Comparison of ENCODE assay signal across 26 cellular contexts in the genomic region with DNA sequence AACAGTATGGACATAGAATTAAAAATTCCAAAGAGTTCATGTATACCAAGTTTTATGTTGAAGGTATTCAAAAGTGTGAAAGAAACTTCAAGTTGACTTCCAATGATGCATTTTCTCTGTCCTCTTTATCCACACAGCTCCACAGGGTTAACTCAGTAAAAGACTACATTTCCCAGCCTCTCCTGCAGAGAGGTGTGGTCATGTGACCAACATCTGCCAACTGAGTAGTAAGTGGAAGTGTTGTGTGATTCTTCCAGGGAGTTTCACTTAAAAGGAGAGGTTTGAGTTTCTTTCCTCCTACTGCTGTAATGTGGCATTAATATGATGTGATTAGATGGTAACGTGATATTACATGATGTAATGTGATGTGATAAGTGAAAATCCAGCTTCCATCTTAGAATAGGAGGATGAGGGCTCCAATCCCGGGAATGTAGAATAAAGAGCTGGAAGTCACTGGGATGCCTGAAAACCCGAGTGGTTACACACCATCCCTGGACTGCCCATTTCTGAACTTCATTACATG.
DNase-seq lines count a peak whose midpoint lies in the region; ATAC-seq and TF ChIP-seq lines count a peak whose summit lies in the region.
"Had no signal": no experiment of that assay in that cellular context is flagged by ENCODE, and none has a peak within 500 bp of the region (broad histone marks: within the 10 kb centered on the region; RNA-seq: fewer than 3 reads in every experiment).

No MANE protein-coding gene starts in this region.

- H3K27ac ChIP-seq in GM23338 (ENCODE audit: low read depth): no peak overlapping the region
- no peak overlapping the region for H3K27ac ChIP-seq in CD8-positive, alpha-beta T cell (ENCODE audit: low read depth, low read length)
- H3K27ac ChIP-seq: adrenal gland, colonic mucosa, WERI-Rb-1 had no signal

- H3K36me3 ChIP-seq in BE2C: no peaks in the 10 kb centered on the region
- H3K36me3 ChIP-seq in GM23338 (ENCODE audit: insufficient read depth): no peaks in the 10 kb centered on the region
- no peaks in the 10 kb centered on the region for H3K36me3 ChIP-seq in CD8-positive, alpha-beta T cell (ENCODE audit: insufficient read depth, low read length)
- H3K36me3 ChIP-seq: adrenal gland, colonic mucosa, WERI-Rb-1 had no signal

- DNase-seq in BE2C (no peak), GM23338 (ENCODE audit: low spot score) (peak; percentile 62), NB4 (ENCODE audit: low read depth) (peak; percentile 6), choroid plexus epithelial cell (ENCODE audit: low read depth) (peak; percentile 21), SK-N-DZ (ENCODE audit: low spot score) (no peak), DMS 273 (lab: John Stamatoyannopoulos, UW; ENCODE audit: unreplicated experiment) (no peak)
- DNase-seq in CD8-positive, alpha-beta T cell: no peak
- DNase-seq: activated CD4-positive, alpha-beta T cell treated with anti-CD3 and anti-CD28 coated beads, Interleukin-2, amount 10 ng/mL, durations not matched to agents 7 days and 5 days; activated naive CD4-positive, alpha-beta T cell treated with Interleukin-2 at 50 U/mL for 16 hours; activated T-cell treated with anti-CD3 and anti-CD28 coated beads, Interleukin-2, amount 50 U/mL, for 48 hours; adrenal gland; colonic mucosa; DMS 273 treated with DMSO at 0.1 percent for 48 hours; foreskin melanocyte; left ventricle myocardium superior; midbrain; NCI-H1436; NCI-H2107; retina; WERI-Rb-1 had no signal

- H3K4me1 ChIP-seq in BE2C: no peaks in the 10 kb centered on the region
- H3K4me1 ChIP-seq in GM23338 (ENCODE audit: insufficient read depth): no peaks in the 10 kb centered on the region
- H3K4me1 ChIP-seq in CD8-positive, alpha-beta T cell (ENCODE audit: insufficient read depth, low read length): no peaks in the 10 kb centered on the region
- H3K4me1 ChIP-seq: adrenal gland, colonic mucosa had no signal

- no peaks in the 10 kb centered on the region for H3F3A ChIP-seq in GM23338 (replicated peaks; ENCODE audit: low read depth)

- TF ChIP-seq POLR2A in NB4 (IDR thresholded peaks at IDR 0.05; ENCODE audit: extremely low read depth, insufficient read length): no peak

- no peak overlapping the region for H3K27ac Mint-ChIP-seq in GM23338
- no peak overlapping the region for H3K27ac Mint-ChIP-seq in CD8-positive, alpha-beta T cell
- H3K27ac Mint-ChIP-seq: activated CD4-positive, alpha-beta T cell treated with anti-CD3 and anti-CD28 coated beads, Interleukin-2, amount 10 ng/mL, durations not matched to agents 7 days and 5 days; natural killer cell treated with Interleukin-12 subunit alpha and Interleukin-12 subunit beta and Interleukin-15 and Interleukin-18, amount 100 ng/mL, for 72 hours; T-helper 2 cell treated with Interferon-gamma antibody and Interleukin-4, amounts not matched to agents 5 μg/mL and 100 μg/mL, for 36 hours had no signal

- CTCF ChIA-PET in CD8-positive, alpha-beta T cell (lab: Charles Lee): no interaction called here

- H3K27me3 ChIP-seq in BE2C (no peaks in the 10 kb centered on the region), GM23338 (ENCODE audit: insufficient read depth) (no peaks in the 10 kb centered on the region)
- H3K27me3 ChIP-seq in CD8-positive, alpha-beta T cell (ENCODE audit: insufficient read depth, low read length): no peaks in the 10 kb centered on the region
- H3K27me3 ChIP-seq: adrenal gland, colonic mucosa had no signal

- no peaks in the 10 kb centered on the region for H4K20me1 ChIP-seq in GM23338 (replicated peaks; ENCODE audit: insufficient read depth)

- H3K9me3 Mint-ChIP-seq in GM23338: no peaks in the 10 kb centered on the region
- H3K9me3 Mint-ChIP-seq in CD8-positive, alpha-beta T cell: peaks cover 6% of the 10 kb centered on the region
- H3K9me3 Mint-ChIP-seq: activated CD4-positive, alpha-beta T cell treated with anti-CD3 and anti-CD28 coated beads, Interleukin-2, amount 10 ng/mL, durations not matched to agents 7 days and 5 days; natural killer cell treated with Interleukin-12 subunit alpha and Interleukin-12 subunit beta and Interleukin-15 and Interleukin-18, amount 100 ng/mL, for 72 hours; T-helper 2 cell treated with Interferon-gamma antibody and Interleukin-4, amounts not matched to agents 5 μg/mL and 100 μg/mL, for 36 hours had no signal

- TF ChIP-seq CTCF in BE2C (IDR thresholded peaks at IDR 0.05; ENCODE audit: low read depth, low read length): no peak
- no peak for TF ChIP-seq CTCF in GM23338 (conservative IDR thresholded peaks at IDR 0.05; ENCODE audit: low read depth in 2 of 2)
- TF ChIP-seq CTCF in NB4 (IDR thresholded peaks at IDR 0.05; ENCODE audit: low read depth, low read length): no peak
- TF ChIP-seq CTCF in choroid plexus epithelial cell (conservative IDR thresholded peaks at IDR 0.05; ENCODE audit: low read depth, low read length): no peak
- TF ChIP-seq CTCF in CD8-positive, alpha-beta T cell (IDR thresholded peaks at IDR 0.05): no peak

- ATAC-seq in GM23338: peak; percentile 76
- ATAC-seq in CD8-positive, alpha-beta T cell: no peak
- ATAC-seq: esophagus mucosa; left ventricle myocardium superior; natural killer cell treated with Interleukin-12 subunit alpha and Interleukin-12 subunit beta and Interleukin-15 and Interleukin-18, amount 100 ng/mL, for 72 hours; Panc1 had no signal

- no peak overlapping the region for H3K4me3 Mint-ChIP-seq in GM23338
- H3K4me3 Mint-ChIP-seq in CD8-positive, alpha-beta T cell: no peak overlapping the region
- H3K4me3 Mint-ChIP-seq: activated CD4-positive, alpha-beta T cell treated with anti-CD3 and anti-CD28 coated beads, Interleukin-2, amount 10 ng/mL, durations not matched to agents 7 days and 5 days; CD14-positive monocyte; natural killer cell treated with Interleukin-12 subunit alpha and Interleukin-12 subunit beta and Interleukin-15 and Interleukin-18, amount 100 ng/mL, for 72 hours; T-helper 2 cell treated with Interferon-gamma antibody and Interleukin-4, amounts not matched to agents 5 μg/mL and 100 μg/mL, for 36 hours had no signal

- POLR2A ChIA-PET in CD8-positive, alpha-beta T cell (lab: Charles Lee): no interaction called here

- no peak overlapping the region for H3K4me2 ChIP-seq in GM23338
- H3K4me2 ChIP-seq: smooth muscle cell had no signal

- H3K4me3 ChIP-seq in BE2C (ENCODE audit: low read depth, low read length) (peak overlapping the region; percentile 23; the same call in 1 of the 2 replicates), GM23338 (no peak overlapping the region), NB4 (ENCODE audit: low read depth, low read length) (no peak overlapping the region), choroid plexus epithelial cell (ENCODE audit: low read depth, low read length) (no peak overlapping the region)
- no peak overlapping the region for H3K4me3 ChIP-seq in CD8-positive, alpha-beta T cell (ENCODE audit: low read depth, low read length)
- H3K4me3 ChIP-seq: adrenal gland, colonic mucosa, smooth muscle cell had no signal

- H3K4me1 Mint-ChIP-seq in GM23338: no peaks in the 10 kb centered on the region
- H3K4me1 Mint-ChIP-seq in CD8-positive, alpha-beta T cell (ENCODE audit: low read depth): no peaks in the 10 kb centered on the region
- H3K4me1 Mint-ChIP-seq: activated CD4-positive, alpha-beta T cell treated with anti-CD3 and anti-CD28 coated beads, Interleukin-2, amount 10 ng/mL, durations not matched to agents 7 days and 5 days; CD14-positive monocyte had no signal

- peak overlapping the region; percentile 7 for H2AFZ ChIP-seq in GM23338

- H3K27me3 Mint-ChIP-seq in GM23338 (ENCODE audit: insufficient read depth, low read depth, poor library complexity): peaks cover 1% of the 10 kb centered on the region
- H3K27me3 Mint-ChIP-seq in CD8-positive, alpha-beta T cell (ENCODE audit: low read depth): peaks cover 4% of the 10 kb centered on the region

- no peaks in the 10 kb centered on the region for H3K9me3 ChIP-seq in BE2C
- H3K9me3 ChIP-seq in CD8-positive, alpha-beta T cell (ENCODE audit: low read length): no peaks in the 10 kb centered on the region
- H3K9me3 ChIP-seq: adrenal gland, colonic mucosa had no signal

- no peaks in the 10 kb centered on the region for H3K79me2 ChIP-seq in GM23338 (replicated peaks; ENCODE audit: insufficient read depth)

- no peaks in the 10 kb centered on the region for H3K36me3 Mint-ChIP-seq in GM23338 (ENCODE audit: low read depth)
- no peaks in the 10 kb centered on the region for H3K36me3 Mint-ChIP-seq in CD8-positive, alpha-beta T cell
- H3K36me3 Mint-ChIP-seq: CD14-positive monocyte; natural killer cell treated with Interleukin-12 subunit alpha and Interleukin-12 subunit beta and Interleukin-15 and Interleukin-18, amount 100 ng/mL, for 72 hours had no signal

- intact Hi-C loops in CD8-positive, alpha-beta T cell (cut with DNase I, micrococcal nuclease): no loop called here

- no peaks in the 10 kb centered on the region for H3K9me2 ChIP-seq in GM23338 (ENCODE audit: insufficient read depth)

TF ChIP-seq in GM23338, 12 proteins besides CTCF, POLR2A, EP300 and RAD21:
- TF ChIP-seq ZNF114 (CRISPR knock-in tag; IDR thresholded peaks at IDR 0.05): no peak
- TF ChIP-seq, protein P1, sequence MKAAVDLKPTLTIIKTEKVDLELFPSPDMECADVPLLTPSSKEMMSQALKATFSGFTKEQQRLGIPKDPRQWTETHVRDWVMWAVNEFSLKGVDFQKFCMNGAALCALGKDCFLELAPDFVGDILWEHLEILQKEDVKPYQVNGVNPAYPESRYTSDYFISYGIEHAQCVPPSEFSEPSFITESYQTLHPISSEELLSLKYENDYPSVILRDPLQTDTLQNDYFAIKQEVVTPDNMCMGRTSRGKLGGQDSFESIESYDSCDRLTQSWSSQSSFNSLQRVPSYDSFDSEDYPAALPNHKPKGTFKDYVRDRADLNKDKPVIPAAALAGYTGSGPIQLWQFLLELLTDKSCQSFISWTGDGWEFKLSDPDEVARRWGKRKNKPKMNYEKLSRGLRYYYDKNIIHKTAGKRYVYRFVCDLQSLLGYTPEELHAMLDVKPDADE (IDR thresholded peaks at IDR 0.05): peak; percentile 70; the same call in 1 of the 2 replicates

Comparison
In these comparisons a context has a peak if more than half of its experiments do, and no peak if none do; other contexts are left out.
1. DNase-seq: peak in GM23338 (single experiment), NB4 (single experiment) and choroid plexus epithelial cell (single experiment); none in BE2C (single experiment), CD8-positive, alpha-beta T cell (0 of 7), SK-N-DZ (single experiment) and DMS 273 (single experiment).